ENCODE assay signal across 8 cellular contexts in the genomic region with DNA sequence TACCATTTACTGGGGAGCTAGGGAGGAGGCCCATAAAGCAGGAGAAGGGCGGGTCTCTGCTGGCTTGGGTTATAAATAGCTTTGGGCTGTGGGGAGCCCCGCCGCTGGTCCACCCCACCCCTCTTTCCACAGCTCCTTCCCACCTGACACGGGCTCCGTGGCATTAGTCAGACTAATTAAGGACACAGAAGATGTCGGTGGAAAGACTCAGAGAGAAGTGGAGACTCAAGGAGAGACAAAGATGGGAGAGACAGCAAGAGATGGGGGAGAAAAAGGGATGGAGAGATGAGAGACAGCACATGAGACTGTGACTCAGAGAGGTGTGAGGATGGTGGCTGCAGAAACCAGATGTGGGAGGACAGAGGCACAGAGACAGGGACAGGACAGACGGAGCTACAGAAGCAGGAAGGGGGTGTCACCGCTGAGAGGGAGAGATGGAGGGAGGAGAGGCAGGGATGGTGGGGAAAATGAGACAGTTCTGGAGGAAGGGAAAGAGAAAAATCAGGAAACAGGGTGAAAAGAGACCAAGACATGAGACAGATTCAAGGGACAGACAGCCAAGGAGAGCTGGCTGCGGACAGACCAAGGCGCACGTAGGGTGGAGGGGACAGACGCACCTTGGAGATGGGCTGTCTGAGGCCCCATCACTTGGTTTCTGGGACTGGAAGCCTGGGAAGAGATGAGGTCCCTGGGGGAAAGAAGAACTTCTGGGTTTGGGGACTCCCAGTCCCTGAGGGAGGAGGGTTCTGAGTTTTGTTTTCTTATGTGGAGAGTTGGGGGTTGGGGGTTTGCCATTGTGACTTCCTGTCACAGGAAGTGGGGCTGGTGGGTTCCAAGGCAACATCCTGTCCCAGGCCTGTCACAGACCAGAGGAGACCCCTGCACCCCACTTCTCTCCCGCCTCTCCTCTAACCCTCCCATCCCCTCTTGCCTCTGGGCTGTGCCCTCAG. TPM values are rescaled to one million over a fixed set of nuclear protein-coding genes. Genes with fewer than 3 reads are reported as not detected.
DNase-seq lines count a peak whose midpoint lies in the region; ATAC-seq and TF ChIP-seq lines count a peak whose summit lies in the region.

No MANE protein-coding gene starts in this region.

- peak overlapping the region; percentile 81 for H3K4me3 Mint-ChIP-seq in activated B cell treated with CpG ODN at 0.5 μM for 24 hours

- TF ChIP-seq POLR2A in GM19099 (IDR thresholded peaks at IDR 0.05; ENCODE audit: extremely low read depth, insufficient read length, low read depth), result peak; percentile 16

- ATAC-seq in activated B cell treated with CpG ODN at 0.5 μM for 24 hours (ENCODE audit: low read depth), result peak; percentile 4
- ATAC-seq in HG03460 (IDR thresholded peaks at IDR 0.05; ENCODE audit: unreplicated experiment), result no peak

- H3K27me3 Mint-ChIP-seq in activated B cell treated with CpG ODN at 0.5 μM for 24 hours, result no peaks in the 10 kb centered on the region

- H3K36me3 Mint-ChIP-seq in activated B cell treated with CpG ODN at 0.5 μM for 24 hours (ENCODE audit: low read depth), result peaks cover 55% of the 10 kb centered on the region

- TF ChIP-seq CTCF in activated B cell treated with CpG ODN at 0.5 μM for 24 hours (IDR thresholded peaks at IDR 0.05), result no peak

- no peak for DNase-seq in activated B cell treated with CpG ODN at 0.5 μM for 24 hours
- DNase-seq in effector CD8-positive, alpha-beta T cell (lab: John Stamatoyannopoulos, UW), result peak; percentile 57
- peak; percentile 46 for DNase-seq in stimulated activated CD8-positive, alpha-beta memory T cell treated with anti-CD3 and anti-CD28 coated beads, Interleukin-15, amount 100 ng/mL, for 1 hour (ENCODE audit: low read depth)
- DNase-seq in EL, result no peak
- no peak for DNase-seq in GM03348 (ENCODE audit: low spot score)
- DNase-seq in COLO668 (lab: John Stamatoyannopoulos, UW; ENCODE audit: unreplicated experiment), result no peak

- CTCF ChIA-PET in activated B cell treated with CpG ODN at 0.5 μM for 24 hours (lab: Charles Lee), result interaction anchor here (1.1 to 4.5 kb wide), 8 partner anchors 14 to 64 kb away, joined by 3 to 41 read pairs (median 4); a partner anchor contains a TSS

- peak overlapping the region; percentile 90 for H3K27ac Mint-ChIP-seq in activated B cell treated with CpG ODN at 0.5 μM for 24 hours

- intact Hi-C loops in activated B cell treated with CpG ODN at 0.5 μM for 24 hours (cut with micrococcal nuclease), result loop anchor here (10.0 kb wide), 1 partner anchor 342 kb away; no protein-coding TSS in a partner anchor

- POLR2A ChIA-PET in activated B cell treated with CpG ODN at 0.5 μM for 24 hours (lab: Charles Lee), result interaction anchor here (0.6 to 10.7 kb wide), 10 partner anchors 13 to 72 kb away, joined by 3 to 279 read pairs (median 6); a partner anchor contains a TSS

- peaks cover 64% of the 10 kb centered on the region for H3K4me1 Mint-ChIP-seq in activated B cell treated with CpG ODN at 0.5 μM for 24 hours

- H3K9me3 Mint-ChIP-seq in activated B cell treated with CpG ODN at 0.5 μM for 24 hours, result no peaks in the 10 kb centered on the region

RNA-seq across cellular contexts. Expression of a gene that starts 4.1 kb away (rescaled TPM):
- total RNA-seq in activated B cell treated with CpG ODN at 0.5 μM for 24 hours, result 351 and 418 TPM in 2 replicates

RNA-seq across cellular contexts. Expression of a gene that starts 10.0 kb away (rescaled TPM):
- total RNA-seq in activated B cell treated with CpG ODN at 0.5 μM for 24 hours, result 889 and 943 TPM in 2 replicates

RNA-seq across cellular contexts. Expression of a gene that starts 27.0 kb away (rescaled TPM):
- total RNA-seq in activated B cell treated with CpG ODN at 0.5 μM for 24 hours, result 4,196 and 4,853 TPM in 2 replicates

RNA-seq across cellular contexts. Expression of a gene that starts 41.2 kb away (rescaled TPM):
- total RNA-seq in activated B cell treated with CpG ODN at 0.5 μM for 24 hours, result 0.64 and 1.1 TPM in 2 replicates

RNA-seq across cellular contexts. Expression of a gene that starts 42.2 kb away (rescaled TPM):
- not detected in 2 replicates for total RNA-seq in activated B cell treated with CpG ODN at 0.5 μM for 24 hours

Comparison
In these comparisons a context has a peak if more than half of its experiments do, and no peak if none do; other contexts are left out.
1. DNase-seq: peak in effector CD8-positive, alpha-beta T cell (single experiment) and stimulated activated CD8-positive, alpha-beta memory T cell treated with anti-CD3 and anti-CD28 coated beads, Interleukin-15, amount 100 ng/mL, for 1 hour (single experiment); none in activated B cell treated with CpG ODN at 0.5 μM for 24 hours (single experiment), EL (single experiment), GM03348 (single experiment) and COLO668 (single experiment).